In the genomic region with DNA sequence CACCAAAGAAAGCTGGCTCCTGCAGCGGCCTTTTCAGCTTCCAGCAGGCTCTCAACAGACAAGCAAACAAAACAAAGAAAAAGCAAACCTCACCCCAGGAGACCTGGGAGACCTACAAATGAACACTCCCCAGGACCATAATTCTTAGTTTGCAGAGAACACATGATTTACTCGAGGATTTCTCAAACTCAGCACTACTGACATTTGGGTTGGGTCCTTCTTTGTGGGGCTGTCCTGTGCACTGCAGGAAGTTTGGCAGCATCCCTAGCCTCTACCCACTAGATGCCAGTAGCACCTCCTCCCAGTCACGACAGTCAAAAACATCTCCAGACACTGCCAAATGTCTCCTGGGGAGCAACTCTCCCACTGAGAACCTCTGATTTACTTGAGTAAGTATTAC, we compare ENCODE assay signal across 1 cellular context.
TF ChIP-seq lines count a peak whose summit lies in the region.

No MANE protein-coding gene starts in this region.

TF ChIP-seq in HepG2, 621 proteins besides CTCF, POLR2A, EP300 and RAD21:
- 0 out of 2 replicates have a peak, but pooled peaks have one; percentile 17 for TF ChIP-seq ZNF629 (CRISPR knock-in tag; conservative IDR thresholded peaks at IDR 0.05)
- TF ChIP-seq ZNF281 (CRISPR knock-in tag; IDR thresholded peaks at IDR 0.05; ENCODE audit: borderline replicate concordance) = no peak
